Comparison of ENCODE assay signal across 8 cellular contexts in the genomic region with DNA sequence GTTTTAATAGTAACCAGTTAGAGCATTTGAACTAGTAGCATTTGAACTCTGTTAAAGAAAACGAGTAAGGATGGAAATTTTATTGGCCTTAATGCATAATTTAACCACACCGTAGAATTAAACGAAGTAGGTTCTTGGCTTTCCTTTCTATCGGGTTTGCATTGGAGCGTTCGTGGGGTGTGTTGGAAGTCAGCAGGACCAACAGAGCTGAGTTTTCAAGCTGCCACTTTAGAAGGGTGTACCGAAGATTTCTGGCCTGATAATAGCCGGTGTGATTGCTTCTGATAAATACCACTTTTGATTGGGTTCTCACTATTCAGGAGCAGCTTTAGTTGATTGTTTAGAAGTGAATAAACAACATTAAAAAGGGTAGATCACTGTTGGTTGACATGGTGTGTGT. TPM values are rescaled to one million over a fixed set of nuclear protein-coding genes. Genes with fewer than 3 reads are reported as not detected.
DNase-seq lines count a peak whose midpoint lies in the region; ATAC-seq, FAIRE-seq and TF ChIP-seq lines count a peak whose summit lies in the region.

No MANE protein-coding gene starts in this region.

- H3K27me3 Mint-ChIP-seq in activated CD4-positive, alpha-beta memory T cell treated with anti-CD3 and anti-CD28 coated beads for 36 hours = no peaks in the 10 kb centered on the region

- intact Hi-C loops in activated CD4-positive, alpha-beta memory T cell treated with anti-CD3 and anti-CD28 coated beads for 36 hours (cut with micrococcal nuclease) = loop anchor here (2.0 to 5.0 kb wide), 2 partner anchors 84 to 185 kb away; a partner anchor contains a TSS
- intact Hi-C loops in aorta (cut with DNase I) = loop anchor here (5.0 kb wide), 1 partner anchor 51 kb away; no protein-coding TSS in a partner anchor

- peaks cover 15% of the 10 kb centered on the region for H3K4me1 Mint-ChIP-seq in activated CD4-positive, alpha-beta memory T cell treated with anti-CD3 and anti-CD28 coated beads for 36 hours (ENCODE audit: low read depth)
- no peaks in the 10 kb centered on the region for H3K4me1 Mint-ChIP-seq in stimulated activated effector memory CD8-positive, alpha-beta T cell treated with anti-CD3 and anti-CD28 coated beads, Interleukin-12 subunit alpha, Interleukin-12 subunit beta, amount 100 ng/mL, for 72 hours

- H3K4me1 ChIP-seq in iPS-18a (ENCODE audit: control insufficient read depth, low read depth, low read length) (peaks cover 7% of the 10 kb centered on the region), aorta (ENCODE audit: control insufficient read depth in 1 of 2, insufficient read depth in 2 of 2, low read length in 2 of 2) (no peaks in the 10 kb centered on the region)

- no peak overlapping the region for H3K27ac ChIP-seq in AG04450 (ENCODE audit: low read depth, low read length)
- H3K27ac ChIP-seq in iPS-18a (ENCODE audit: low read length) = no peak overlapping the region
- H3K27ac ChIP-seq in aorta (ENCODE audit: low read depth in 1 of 2, low read length in 2 of 2) = no peak overlapping the region

- peak; percentile 33 for FAIRE-seq in GM19239 (lab: Jason Lieb, UNC)

- peak overlapping the region; percentile 43 for H3K9ac ChIP-seq in iPS-18a (ENCODE audit: low read length)

- no peaks in the 10 kb centered on the region for H3K27me3 ChIP-seq in AG04450 (ENCODE audit: control insufficient read depth, insufficient read depth, low read length)
- peaks cover 14% of the 10 kb centered on the region for H3K27me3 ChIP-seq in iPS-18a (ENCODE audit: control insufficient read depth, insufficient read depth, low read length)
- no peaks in the 10 kb centered on the region for H3K27me3 ChIP-seq in aorta (ENCODE audit: control insufficient read depth in 1 of 2, insufficient read depth in 2 of 2, low read length in 1 of 2)

- WGBS in aorta, 2 donors = 3 to 4% methylated on average over 8 of the region's 8 CpGs

- no peak overlapping the region for H3K27ac Mint-ChIP-seq in activated CD4-positive, alpha-beta memory T cell treated with anti-CD3 and anti-CD28 coated beads for 36 hours
- H3K27ac Mint-ChIP-seq in stimulated activated effector memory CD8-positive, alpha-beta T cell treated with anti-CD3 and anti-CD28 coated beads, Interleukin-12 subunit alpha, Interleukin-12 subunit beta, amount 100 ng/mL, for 72 hours = peak overlapping the region; percentile 84

- H3K36me3 ChIP-seq in iPS-18a (ENCODE audit: control insufficient read depth, low read depth, low read length) (no peaks in the 10 kb centered on the region), aorta (ENCODE audit: control insufficient read depth in 1 of 2, insufficient read depth in 2 of 2, low read length in 1 of 2) (no peaks in the 10 kb centered on the region)

- DNase-seq in AG04450 (ENCODE audit: low read depth, low spot score) (no peak), GM19239 (ENCODE audit: insufficient read length, low spot score) (no peak), aorta (no peak), ureter (ENCODE audit: low spot score) (no peak)
- DNase-seq in activated CD4-positive, alpha-beta memory T cell treated with anti-CD3 and anti-CD28 coated beads for 36 hours = no peak
- no peak for DNase-seq in stimulated activated effector memory CD8-positive, alpha-beta T cell treated with anti-CD3 and anti-CD28 coated beads, Interleukin-12 subunit alpha, Interleukin-12 subunit beta, amount 100 ng/mL, for 72 hours (ENCODE audit: low spot score in 2 of 2)

- H3K4me3 ChIP-seq in AG04450 (ENCODE audit: low read depth, low read length) (peak overlapping the region; percentile 89), iPS-18a (ENCODE audit: low read length) (peak overlapping the region; percentile 61), aorta (ENCODE audit: low read length in 2 of 2) (peak overlapping the region in 1 of 2 donors; percentile 16)

- H3K9me3 ChIP-seq in AG04450 (ENCODE audit: control insufficient read depth, insufficient read depth, low read length) = no peaks in the 10 kb centered on the region
- no peaks in the 10 kb centered on the region for H3K9me3 ChIP-seq in iPS-18a (ENCODE audit: control insufficient read depth, low read depth, low read length)
- H3K9me3 ChIP-seq in aorta (ENCODE audit: control insufficient read depth, low read length) = no peaks in the 10 kb centered on the region

- no peaks in the 10 kb centered on the region for H3K9me3 Mint-ChIP-seq in activated CD4-positive, alpha-beta memory T cell treated with anti-CD3 and anti-CD28 coated beads for 36 hours
- no peaks in the 10 kb centered on the region for H3K9me3 Mint-ChIP-seq in stimulated activated effector memory CD8-positive, alpha-beta T cell treated with anti-CD3 and anti-CD28 coated beads, Interleukin-12 subunit alpha, Interleukin-12 subunit beta, amount 100 ng/mL, for 72 hours

- no peak for ATAC-seq in stimulated activated effector memory CD8-positive, alpha-beta T cell treated with anti-CD3 and anti-CD28 coated beads, Interleukin-12 subunit alpha, Interleukin-12 subunit beta, amount 100 ng/mL, for 72 hours
- ATAC-seq in aorta (ENCODE audit: low FRiP score) (no peak), HG02884 (IDR thresholded peaks at IDR 0.05; ENCODE audit: unreplicated experiment) (no peak)

- no peak for TF ChIP-seq CTCF in AG04450 (IDR thresholded peaks at IDR 0.05; ENCODE audit: low read depth, low read length)

- peak overlapping the region; percentile 90 for H3K4me3 Mint-ChIP-seq in activated CD4-positive, alpha-beta memory T cell treated with anti-CD3 and anti-CD28 coated beads for 36 hours
- H3K4me3 Mint-ChIP-seq in stimulated activated effector memory CD8-positive, alpha-beta T cell treated with anti-CD3 and anti-CD28 coated beads, Interleukin-12 subunit alpha, Interleukin-12 subunit beta, amount 100 ng/mL, for 72 hours = peak overlapping the region; percentile 81

- POLR2A ChIA-PET in AG04450 (lab: Yijun Ruan, JAX) = interaction anchor here (0.6 to 0.7 kb wide), 2 partner anchors 13 to 47 kb away, joined by 3 to 4 read pairs; no protein-coding TSS in a partner anchor
- POLR2A ChIA-PET in activated CD4-positive, alpha-beta memory T cell treated with anti-CD3 and anti-CD28 coated beads for 36 hours (lab: Charles Lee) = no interaction called here

- H3K36me3 Mint-ChIP-seq in activated CD4-positive, alpha-beta memory T cell treated with anti-CD3 and anti-CD28 coated beads for 36 hours = no peaks in the 10 kb centered on the region
- H3K36me3 Mint-ChIP-seq in stimulated activated effector memory CD8-positive, alpha-beta T cell treated with anti-CD3 and anti-CD28 coated beads, Interleukin-12 subunit alpha, Interleukin-12 subunit beta, amount 100 ng/mL, for 72 hours = peaks cover 5% of the 10 kb centered on the region

- CTCF ChIA-PET in AG04450 (lab: Charles Lee) = interaction anchor here (0.9 kb wide), 1 partner anchor 9 kb away, joined by 3 read pairs; no protein-coding TSS in a partner anchor
- CTCF ChIA-PET in activated CD4-positive, alpha-beta memory T cell treated with anti-CD3 and anti-CD28 coated beads for 36 hours (lab: Charles Lee) = no interaction called here

RNA-seq across cellular contexts. Expression of a gene that starts 1.1 kb away (rescaled TPM):
- polyA plus RNA-seq in AG04450 (2011; rRNA removed) (10.0 and 14.3 TPM in 2 replicates), aorta (1 to 10 TPM; 1.2 to 6.3 TPM)
- 8.6 and 12.3 TPM in 2 replicates for polyA minus RNA-seq in AG04450 (2011; rRNA and poly(A)+ RNA removed)
- total RNA-seq in activated CD4-positive, alpha-beta memory T cell treated with anti-CD3 and anti-CD28 coated beads for 36 hours = 10 to 100 TPM; 17.1 to 21.9 TPM
- total RNA-seq in aorta (10 to 100 TPM in 1 of 2 donors, 1 to 10 TPM in 1; 6.2 to 24.1 TPM), ureter (14.4 TPM)

RNA-seq across cellular contexts. Expression of a gene that starts 21.0 kb away (rescaled TPM):
- 0.45 and 0.86 TPM in 2 replicates for polyA plus RNA-seq in AG04450 (2011; rRNA removed)
- polyA minus RNA-seq in AG04450 (2011; rRNA and poly(A)+ RNA removed) = 0.18 and 0.26 TPM in 2 replicates
- total RNA-seq in activated CD4-positive, alpha-beta memory T cell treated with anti-CD3 and anti-CD28 coated beads for 36 hours = not detected
- under 1 TPM in 1 of 2 donors, not detected in 1; 0.72 TPM for total RNA-seq in aorta
- polyA plus RNA-seq in aorta = not detected
- total RNA-seq in ureter = not detected
